In the genomic region with DNA sequence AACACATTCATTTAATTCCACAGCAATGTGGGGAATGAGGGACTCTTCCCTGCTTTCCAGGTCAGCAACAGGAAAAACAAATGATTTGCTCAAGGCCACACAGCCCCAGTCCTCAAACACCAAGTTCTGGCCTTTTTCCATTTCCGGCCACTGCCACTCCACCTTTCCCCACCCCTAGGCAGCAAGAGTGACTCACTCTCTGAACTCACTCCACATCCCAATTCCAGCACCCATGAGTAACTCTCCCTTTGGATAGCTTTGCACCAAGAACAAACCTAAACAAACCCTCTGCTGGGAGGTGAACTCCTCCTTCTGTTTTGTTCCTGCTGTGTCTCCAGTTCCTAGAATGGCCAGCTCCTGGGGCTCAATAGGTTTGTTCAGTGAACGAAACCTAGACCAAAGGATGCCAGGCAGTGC, we compare ENCODE assay signal across 9 cellular contexts. TPM values are rescaled to one million over a fixed set of nuclear protein-coding genes. Genes with fewer than 3 reads are reported as not detected.
DNase-seq lines count a peak whose midpoint lies in the region; ATAC-seq and TF ChIP-seq lines count a peak whose summit lies in the region.
"Had no signal": no experiment of that assay in that cellular context is flagged by ENCODE, and none has a peak within 500 bp of the region (broad histone marks: within the 10 kb centered on the region; RNA-seq: fewer than 3 reads in every experiment).

No MANE protein-coding gene starts in this region.

- no peaks in the 10 kb centered on the region for H3K27me3 ChIP-seq in BJ (ENCODE audit: control insufficient read depth, insufficient read depth, low read length)
- H3K27me3 ChIP-seq in NT2/D1 (ENCODE audit: insufficient read depth, insufficient read length), result no peaks in the 10 kb centered on the region
- H3K27me3 ChIP-seq: testis had no signal

- H3K9me3 Mint-ChIP-seq in activated CD4-positive, alpha-beta T cell treated with anti-CD3 and anti-CD28 coated beads, Interleukin-2, amount 10 ng/mL, durations not matched to agents 7 days and 5 days, result no peaks in the 10 kb centered on the region

- DNase-seq in BJ (ENCODE audit: low read depth) (peak; percentile 68), NT2/D1 (ENCODE audit: low read depth, low spot score) (no peak), omental fat pad (ENCODE audit: low spot score) (no peak), Ammon's horn (ENCODE audit: low spot score) (no peak)
- no peak for DNase-seq in activated CD4-positive, alpha-beta T cell treated with anti-CD3 and anti-CD28 coated beads, Interleukin-2, amount 10 ng/mL, durations not matched to agents 7 days and 5 days
- DNase-seq in activated naive CD4-positive, alpha-beta T cell treated with anti-CD3 and anti-CD28 coated beads, Interleukin-2, amount 50 U/mL, for 16 hours, result no peak
- DNase-seq: testis had no signal

- H3K36me3 ChIP-seq in BJ (ENCODE audit: control insufficient read depth, insufficient read depth, low read length), result no peaks in the 10 kb centered on the region
- no peaks in the 10 kb centered on the region for H3K36me3 ChIP-seq in NT2/D1 (ENCODE audit: insufficient read depth, insufficient read length, low read length)

- CTCF ChIA-PET in BJ (lab: Yijun Ruan, JAX), result interaction anchor here (0.6 to 8.1 kb wide), 19 partner anchors 12 to 291 kb away, joined by 3 to 202 read pairs (median 14); a partner anchor contains a TSS
- CTCF ChIA-PET in activated CD4-positive, alpha-beta T cell treated with anti-CD3 and anti-CD28 coated beads, Interleukin-2, amount 10 ng/mL, durations not matched to agents 7 days and 5 days (lab: Charles Lee), result interaction anchor here (1.0 to 3.3 kb wide), 4 partner anchors 11 to 86 kb away, joined by 3 to 14 read pairs (median 12); no protein-coding TSS in a partner anchor

- H3K4me1 Mint-ChIP-seq in activated CD4-positive, alpha-beta T cell treated with anti-CD3 and anti-CD28 coated beads, Interleukin-2, amount 10 ng/mL, durations not matched to agents 7 days and 5 days, result peaks cover 9% of the 10 kb centered on the region

- peak overlapping the region; percentile 1 for H3K9ac ChIP-seq in NT2/D1 (ENCODE audit: insufficient read length, low read depth)

- no peak overlapping the region for H3K27ac Mint-ChIP-seq in activated CD4-positive, alpha-beta T cell treated with anti-CD3 and anti-CD28 coated beads, Interleukin-2, amount 10 ng/mL, durations not matched to agents 7 days and 5 days

- no peaks in the 10 kb centered on the region for H3K9me3 ChIP-seq in NT2/D1 (ENCODE audit: insufficient read depth, low read length)
- H3K9me3 ChIP-seq: testis had no signal

- POLR2A ChIA-PET in BJ (lab: Charles Lee), result interaction anchor here (0.6 kb wide), 1 partner anchor 190 kb away, joined by 3 read pairs; a partner anchor contains a TSS
- POLR2A ChIA-PET in activated CD4-positive, alpha-beta T cell treated with anti-CD3 and anti-CD28 coated beads, Interleukin-2, amount 10 ng/mL, durations not matched to agents 7 days and 5 days (lab: Charles Lee), result no interaction called here

- peaks cover 45% of the 10 kb centered on the region for H3K4me1 ChIP-seq in NT2/D1 (ENCODE audit: insufficient read depth, insufficient read length)

- H3K36me3 Mint-ChIP-seq in activated CD4-positive, alpha-beta T cell treated with anti-CD3 and anti-CD28 coated beads, Interleukin-2, amount 10 ng/mL, durations not matched to agents 7 days and 5 days (ENCODE audit: low read depth), result no peaks in the 10 kb centered on the region

- TF ChIP-seq CTCF in BJ (IDR thresholded peaks at IDR 0.05; ENCODE audit: insufficient read depth, low read depth, low read length) (no peak), omental fat pad (IDR thresholded peaks at IDR 0.05) (no peak)

- no peak overlapping the region for H3K4me3 Mint-ChIP-seq in activated CD4-positive, alpha-beta T cell treated with anti-CD3 and anti-CD28 coated beads, Interleukin-2, amount 10 ng/mL, durations not matched to agents 7 days and 5 days

- ATAC-seq in esophagus mucosa, result peak; percentile 57
- ATAC-seq in omental fat pad (ENCODE audit: low FRiP score), result peak; percentile 73
- ATAC-seq in GM18505 (IDR thresholded peaks at IDR 0.05; ENCODE audit: unreplicated experiment), result no peak

- H3K27me3 Mint-ChIP-seq in activated CD4-positive, alpha-beta T cell treated with anti-CD3 and anti-CD28 coated beads, Interleukin-2, amount 10 ng/mL, durations not matched to agents 7 days and 5 days, result peaks cover 32% of the 10 kb centered on the region

- no peak overlapping the region for H3K4me3 ChIP-seq in BJ (ENCODE audit: low read depth, low read length)
- H3K4me3 ChIP-seq in NT2/D1 (ENCODE audit: insufficient read length, low read depth), result no peak overlapping the region
- H3K4me3 ChIP-seq: testis had no signal

- no peak for TF ChIP-seq POLR2A in GM18505 (IDR thresholded peaks at IDR 0.05; ENCODE audit: borderline replicate concordance, extremely low read depth, insufficient read depth, insufficient read length)

RNA-seq across cellular contexts. Expression of a gene that starts 30.4 kb away (rescaled TPM):
- 0.10 TPM in 1 of 2 replicates, not detected in the other for polyA plus RNA-seq in BJ (2011; rRNA removed)
- 0.43 TPM in 1 of 2 replicates, not detected in the other for polyA minus RNA-seq in BJ (2011; rRNA and poly(A)+ RNA removed)
- total RNA-seq in esophagus mucosa (21.1 TPM), omental fat pad (10 to 100 TPM; 10.1 to 77.1 (median 13.8) TPM)
- not detected for total RNA-seq in activated CD4-positive, alpha-beta T cell treated with anti-CD3 and anti-CD28 coated beads, Interleukin-2, amount 10 ng/mL, durations not matched to agents 7 days and 5 days

Comparison
In these comparisons a context has a peak if more than half of its experiments do, and no peak if none do; other contexts are left out.
1. RNA of a gene that starts 30.4 kb away (total RNA-seq): 21.1 TPM in esophagus mucosa (single experiment) and 10.1 to 77.1 TPM in omental fat pad; not detected in activated CD4-positive, alpha-beta T cell treated with anti-CD3 and anti-CD28 coated beads, Interleukin-2, amount 10 ng/mL, durations not matched to agents 7 days and 5 days; every median in the first group is over 10 times any median in the second.